1 cellular context compared by ENCODE assay signal in the genomic region with DNA sequence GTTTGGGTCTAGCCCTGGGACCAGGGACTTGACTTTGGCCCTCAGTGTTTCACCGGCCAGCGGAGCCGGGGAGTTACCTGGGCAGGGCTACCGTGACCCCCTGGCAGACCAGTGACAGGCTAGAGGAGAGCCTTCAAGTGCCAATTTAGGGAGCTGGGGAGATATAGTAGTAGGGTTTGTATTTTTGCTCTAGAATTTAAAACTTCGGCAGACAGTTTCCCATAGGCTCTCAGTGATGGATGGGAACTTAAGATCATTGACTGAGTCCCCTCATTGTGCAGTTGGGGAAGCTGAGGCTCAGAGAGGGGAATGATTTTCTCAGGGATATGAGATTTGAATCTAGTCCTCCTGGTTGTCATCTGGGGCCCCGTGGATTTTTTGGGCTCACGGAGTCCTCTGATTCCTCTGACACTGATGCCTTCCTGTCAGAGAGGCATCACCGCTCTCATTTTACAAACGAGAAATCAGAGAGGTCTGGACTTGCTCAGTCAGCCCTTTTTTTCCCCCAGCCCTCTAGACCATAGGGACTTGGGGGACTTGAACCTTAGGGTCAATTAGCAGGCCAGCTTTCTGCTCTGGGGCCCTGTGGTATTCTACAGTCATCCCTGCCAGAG.
TF ChIP-seq lines count a peak whose summit lies in the region.

No MANE protein-coding gene starts in this region.

TF ChIP-seq in IMR-90, 13 proteins besides CTCF, POLR2A, EP300 and RAD21 (continued from another document):
- TF ChIP-seq, protein P1, sequence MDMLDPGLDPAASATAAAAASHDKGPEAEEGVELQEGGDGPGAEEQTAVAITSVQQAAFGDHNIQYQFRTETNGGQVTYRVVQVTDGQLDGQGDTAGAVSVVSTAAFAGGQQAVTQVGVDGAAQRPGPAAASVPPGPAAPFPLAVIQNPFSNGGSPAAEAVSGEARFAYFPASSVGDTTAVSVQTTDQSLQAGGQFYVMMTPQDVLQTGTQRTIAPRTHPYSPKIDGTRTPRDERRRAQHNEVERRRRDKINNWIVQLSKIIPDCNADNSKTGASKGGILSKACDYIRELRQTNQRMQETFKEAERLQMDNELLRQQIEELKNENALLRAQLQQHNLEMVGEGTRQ (IDR thresholded peaks at IDR 0.05; ENCODE audit: low read depth, low read length), result no peak
- TF ChIP-seq NFE2L2 (IDR thresholded peaks at IDR 0.05; ENCODE audit: low read depth, low read length) (no peak), FOS (IDR thresholded peaks at IDR 0.05; ENCODE audit: low read depth, low read length) (no peak), BHLHE40 (IDR thresholded peaks at IDR 0.05; ENCODE audit: low read depth, low read length) (no peak), RCOR1 (IDR thresholded peaks at IDR 0.05; ENCODE audit: insufficient replicate concordance, low read length) (no peak), MXI1 (IDR thresholded peaks at IDR 0.05; ENCODE audit: borderline replicate concordance, low read depth, low read length) (no peak), RFX5 (IDR thresholded peaks at IDR 0.05; ENCODE audit: low read depth, low read length) (no peak), MAZ (IDR thresholded peaks at IDR 0.05; ENCODE audit: borderline replicate concordance, low read depth, low read length) (no peak), MAFK (IDR thresholded peaks at IDR 0.05; ENCODE audit: low read depth, low read length) (no peak)
- TF ChIP-seq, protein P2, sequence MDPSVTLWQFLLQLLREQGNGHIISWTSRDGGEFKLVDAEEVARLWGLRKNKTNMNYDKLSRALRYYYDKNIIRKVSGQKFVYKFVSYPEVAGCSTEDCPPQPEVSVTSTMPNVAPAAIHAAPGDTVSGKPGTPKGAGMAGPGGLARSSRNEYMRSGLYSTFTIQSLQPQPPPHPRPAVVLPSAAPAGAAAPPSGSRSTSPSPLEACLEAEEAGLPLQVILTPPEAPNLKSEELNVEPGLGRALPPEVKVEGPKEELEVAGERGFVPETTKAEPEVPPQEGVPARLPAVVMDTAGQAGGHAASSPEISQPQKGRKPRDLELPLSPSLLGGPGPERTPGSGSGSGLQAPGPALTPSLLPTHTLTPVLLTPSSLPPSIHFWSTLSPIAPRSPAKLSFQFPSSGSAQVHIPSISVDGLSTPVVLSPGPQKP (IDR thresholded peaks at IDR 0.05; ENCODE audit: borderline replicate concordance, low read depth, low read length), result no peak
